14 cellular contexts compared by ENCODE assay signal in genomic region chr21:14453964-14454641, GRCh38.
DNase-seq lines count a peak whose midpoint lies in the region; ATAC-seq and TF ChIP-seq lines count a peak whose summit lies in the region.
"Had no signal": no experiment of that assay in that cellular context is flagged by ENCODE, and none has a peak within 500 bp of the region (broad histone marks: within the 10 kb centered on the region; RNA-seq: fewer than 3 reads in every experiment).

No MANE protein-coding gene starts in this region.

- DNase-seq in memory B cell (ENCODE audit: low spot score in 2 of 2) = no peak
- no peak for DNase-seq in posterior cingulate gyrus
- DNase-seq in lower leg skin (ENCODE audit: low spot score in 2 of 2) = no peak
- no peak for DNase-seq in breast epithelium (ENCODE audit: low spot score in 2 of 2)
- no peak for DNase-seq in foreskin melanocyte
- DNase-seq: HCEC 1CT, NCI-H1694 treated with DMSO at 0.1 percent for 48 hours, substantia nigra, SW 1271 had no signal

- H3K36me3 ChIP-seq in KOPT-K1 (ENCODE audit: insufficient read depth, low read length) (no peaks in the 10 kb centered on the region), breast epithelium (no peaks in the 10 kb centered on the region)

- intact Hi-C loops in posterior cingulate gyrus (cut with DNase I) (no loop called here), lower leg skin (cut with DNase I; ENCODE audit: low total_unique reads) (no loop called here), breast epithelium (cut with DNase I; ENCODE audit: low total_unique reads) (no loop called here)

- H3K4me3 Mint-ChIP-seq in memory B cell = no peak overlapping the region

- ATAC-seq in GM18907 (IDR thresholded peaks at IDR 0.05; ENCODE audit: unreplicated experiment) (peak; percentile 10), HG02571 (IDR thresholded peaks at IDR 0.05; ENCODE audit: unreplicated experiment) (peak; percentile 4), memory B cell (ENCODE audit: low read depth) (no peak)
- ATAC-seq: left lobe of liver had no signal

- H3K27me3 ChIP-seq in breast epithelium = no peaks in the 10 kb centered on the region

- H3K4me1 ChIP-seq in breast epithelium = no peaks in the 10 kb centered on the region

- H3K27me3 Mint-ChIP-seq in memory B cell = no peaks in the 10 kb centered on the region

- H3K4me1 Mint-ChIP-seq in memory B cell = peaks cover 8% of the 10 kb centered on the region

- TF ChIP-seq POLR2A in lower leg skin (IDR thresholded peaks at IDR 0.05) (no peak), breast epithelium (IDR thresholded peaks at IDR 0.05) (no peak)

- TF ChIP-seq CTCF in lower leg skin (IDR thresholded peaks at IDR 0.05) (no peak), breast epithelium (IDR thresholded peaks at IDR 0.05) (no peak)

- H3K4me3 ChIP-seq in lower leg skin (ENCODE audit: low read depth, poor library complexity, severe bottlenecking) (no peak overlapping the region), breast epithelium (no peak overlapping the region)

- H3K9me3 ChIP-seq in KOPT-K1 (ENCODE audit: insufficient read depth, low read length, poor library complexity, severe bottlenecking) (no peaks in the 10 kb centered on the region), breast epithelium (no peaks in the 10 kb centered on the region)

- H3K9me3 Mint-ChIP-seq in memory B cell = no peaks in the 10 kb centered on the region

- H3K36me3 Mint-ChIP-seq in memory B cell = no peaks in the 10 kb centered on the region

- H3K27ac Mint-ChIP-seq in memory B cell = peak overlapping the region; percentile 14

- H3K27ac ChIP-seq in KOPT-K1 (ENCODE audit: low read depth, low read length, poor library complexity, severe bottlenecking) (peak overlapping the region; percentile 20), breast epithelium (no peak overlapping the region)
- H3K27ac ChIP-seq: epithelial cell of prostate had no signal

- WGBS in lower leg skin, 2 donors = 44 to 47% methylated on average over 7 of the region's 7 CpGs
